Comparison of ENCODE assay signal across 9 cellular contexts in genomic region chr12:8031872-8032241, GRCh38. TPM values are rescaled to one million over a fixed set of nuclear protein-coding genes. Genes with fewer than 3 reads are reported as not detected.
A peak's percentile ranks its signal among the peaks of the same experiment; 100 is the strongest.
DNase-seq lines count a peak whose midpoint lies in the region; ATAC-seq and TF ChIP-seq lines count a peak whose summit lies in the region.
"Had no signal": no experiment of that assay in that cellular context is flagged by ENCODE, and none has a peak within 500 bp of the region (broad histone marks: within the 10 kb centered on the region; RNA-seq: fewer than 3 reads in every experiment).

No MANE protein-coding gene starts in this region.

- peaks cover 17% of the 10 kb centered on the region for H3K36me3 Mint-ChIP-seq in CD4-positive, alpha-beta T cell (ENCODE audit: low read depth)
- H3K36me3 Mint-ChIP-seq in neural progenitor cell: peaks cover under 1% of the 10 kb centered on the region

- H3K27me3 ChIP-seq in CD4-positive, alpha-beta T cell (ENCODE audit: control insufficient read depth, insufficient read depth, low read length): no peaks in the 10 kb centered on the region
- no peaks in the 10 kb centered on the region for H3K27me3 ChIP-seq in dorsolateral prefrontal cortex
- H3K27me3 ChIP-seq in neural progenitor cell: no peaks in the 10 kb centered on the region

- ATAC-seq in CD4-positive, alpha-beta T cell (ENCODE audit: poor library complexity): no peak
- no peak for ATAC-seq in GM21786 (IDR thresholded peaks at IDR 0.05; ENCODE audit: unreplicated experiment)
- ATAC-seq in mucosa of descending colon: no peak

- no peak for TF ChIP-seq CTCF in CD4-positive, alpha-beta T cell (IDR thresholded peaks at IDR 0.05)
- TF ChIP-seq CTCF in dorsolateral prefrontal cortex (IDR thresholded peaks at IDR 0.05 in 54 of 56, conservative IDR thresholded peaks at IDR 0.05 in 2 of 56; ENCODE audit: low read depth in 1 of 56, partially characterized antibody in 56 of 56) (no peak), neural progenitor cell (IDR thresholded peaks at IDR 0.05) (no peak), mucosa of descending colon (IDR thresholded peaks at IDR 0.05) (no peak)

- peaks cover 35% of the 10 kb centered on the region for H3F3A ChIP-seq in neural progenitor cell (ENCODE audit: low read depth)

- H3K4me3 ChIP-seq in dorsolateral prefrontal cortex: peak overlapping the region; percentile 64 to 100 (median 96)
- H3K4me3 ChIP-seq in neural progenitor cell: peak overlapping the region; percentile 98
- no peak overlapping the region for H3K4me3 ChIP-seq in mucosa of descending colon

- H2AFZ ChIP-seq in neural progenitor cell (replicated peaks): peak overlapping the region; percentile 88

- peaks cover 12% of the 10 kb centered on the region for H3K4me1 ChIP-seq in neural progenitor cell
- peaks cover 23% of the 10 kb centered on the region for H3K4me1 ChIP-seq in mucosa of descending colon (ENCODE audit: low read depth)

- H3K27ac Mint-ChIP-seq in CD4-positive, alpha-beta T cell: peak overlapping the region; percentile 96
- H3K27ac Mint-ChIP-seq in neural progenitor cell: no peak overlapping the region

- no peaks in the 10 kb centered on the region for H3K9me3 ChIP-seq in CD4-positive, alpha-beta T cell (ENCODE audit: control insufficient read depth, low read length)
- H3K9me3 ChIP-seq in neural progenitor cell (ENCODE audit: low read depth) (no peaks in the 10 kb centered on the region), mucosa of descending colon (no peaks in the 10 kb centered on the region)

- no peak overlapping the region for H3K9ac ChIP-seq in neural progenitor cell

- POLR2A ChIA-PET in CD4-positive, alpha-beta T cell (lab: Charles Lee): interaction anchor here (0.6 to 2.0 kb wide), 11 partner anchors 10 to 123 kb away, joined by 3 to 5 read pairs (median 3); partner anchors contain the start of genes C3AR1 and NECAP1

- no peaks in the 10 kb centered on the region for H3K9me3 Mint-ChIP-seq in CD4-positive, alpha-beta T cell
- H3K9me3 Mint-ChIP-seq in neural progenitor cell: no peaks in the 10 kb centered on the region

- H3K36me3 ChIP-seq in neural progenitor cell: no peaks in the 10 kb centered on the region
- H3K36me3 ChIP-seq in mucosa of descending colon (ENCODE audit: low read depth): no peaks in the 10 kb centered on the region

- peak overlapping the region; percentile 83 for H3K4me2 ChIP-seq in neural progenitor cell

- no peaks in the 10 kb centered on the region for H3K27me3 Mint-ChIP-seq in CD4-positive, alpha-beta T cell
- H3K27me3 Mint-ChIP-seq in neural progenitor cell (ENCODE audit: insufficient read depth, low read depth): no peaks in the 10 kb centered on the region

- H3K27ac ChIP-seq in CD4-positive, alpha-beta T cell (ENCODE audit: low read depth, low read length): peak overlapping the region; percentile 72
- peak overlapping the region; percentile 54 to 98 (median 93) for H3K27ac ChIP-seq in dorsolateral prefrontal cortex
- H3K27ac ChIP-seq in neural progenitor cell: no peak overlapping the region

- H3K4me1 Mint-ChIP-seq in CD4-positive, alpha-beta T cell (ENCODE audit: low read depth): peaks cover 48% of the 10 kb centered on the region
- peaks cover 28% of the 10 kb centered on the region for H3K4me1 Mint-ChIP-seq in neural progenitor cell

- peak overlapping the region; percentile 94 for H3K4me3 Mint-ChIP-seq in CD4-positive, alpha-beta T cell
- H3K4me3 Mint-ChIP-seq in neural progenitor cell: peak overlapping the region; percentile 90

- intact Hi-C loops in CD4-positive, alpha-beta T cell (cut with DNase I, micrococcal nuclease): loop anchor here in 1 of 2 experiments (2.0 kb wide), 1 partner anchor 49 kb away; no protein-coding TSS in a partner anchor
- intact Hi-C loops in dorsolateral prefrontal cortex (cut with DNase I): loop anchor here in 1 of 2 donors (2.0 to 10.0 kb wide), 2 partner anchors 51 to 363 kb away; partner anchors contain the start of gene NECAP1
- intact Hi-C loops in mucosa of descending colon (cut with DNase I, micrococcal nuclease): no loop called here

- H3K79me2 ChIP-seq in neural progenitor cell (ENCODE audit: low read depth): peaks cover 8% of the 10 kb centered on the region

- DNase-seq in CD4-positive, alpha-beta T cell: no peak
- DNase-seq in NCI-H2171 (lab: John Stamatoyannopoulos, UW): peak; percentile 76
- DNase-seq in dorsolateral prefrontal cortex: no peak
- DNase-seq in neural progenitor cell (ENCODE audit: low spot score): no peak
- no peak for DNase-seq in hepatic stellate cell (ENCODE audit: low spot score)
- no peak for DNase-seq in mucosa of descending colon
- DNase-seq in NCI-H226: no peak
- DNase-seq: cortex of kidney had no signal

- CTCF ChIA-PET in CD4-positive, alpha-beta T cell (lab: Charles Lee): interaction anchor here (0.6 to 3.1 kb wide), 8 partner anchors 14 to 1308 kb away, joined by 3 to 10 read pairs (median 4); no protein-coding TSS in a partner anchor

- peaks cover 9% of the 10 kb centered on the region for H4K20me1 ChIP-seq in neural progenitor cell (ENCODE audit: low read depth)

RNA-seq across cellular contexts. Expression of gene FOXJ2, which starts 0.7 kb away (rescaled TPM):
- total RNA-seq in CD4-positive, alpha-beta T cell: 10 to 100 TPM; 36.3 to 38.5 TPM
- total RNA-seq in dorsolateral prefrontal cortex (10 to 100 TPM; 13.4 to 28.9 (median 16.8) TPM), neural progenitor cell (ENCODE audit: low replicate concordance) (6.8 and 7.4 TPM in 2 replicates), mucosa of descending colon (10 to 100 TPM; 10.8 to 24.0 (median 12.3) TPM)

RNA-seq across cellular contexts. Expression of gene C3AR1, which starts 34.3 kb away (rescaled TPM):
- 1 to 10 TPM; 1.4 TPM for total RNA-seq in CD4-positive, alpha-beta T cell
- total RNA-seq in dorsolateral prefrontal cortex: 10 to 100 TPM in 30 of 120 experiments, 1 to 10 TPM in 90; 1.1 to 23.1 (median 7.0) TPM
- not detected in 2 replicates for total RNA-seq in neural progenitor cell (ENCODE audit: low replicate concordance)
- total RNA-seq in mucosa of descending colon: 10 to 100 TPM in 2 of 3 donors, 1 to 10 TPM in 1; 2.8 to 15.5 (median 12.5) TPM

RNA-seq across cellular contexts. Expression of gene NECAP1, which starts 50.2 kb away (rescaled TPM):
- 100 to 1,000 TPM; 119 to 121 TPM for total RNA-seq in CD4-positive, alpha-beta T cell
- 100 to 1,000 TPM in 108 of 120 experiments, 10 to 100 TPM in 12; 52.7 to 220 (median 150) TPM for total RNA-seq in dorsolateral prefrontal cortex
- total RNA-seq in neural progenitor cell (ENCODE audit: low replicate concordance): 25.2 and 40.1 TPM in 2 replicates
- 10 to 100 TPM; 37.1 to 41.6 (median 39.5) TPM for total RNA-seq in mucosa of descending colon
